In the genomic region with DNA sequence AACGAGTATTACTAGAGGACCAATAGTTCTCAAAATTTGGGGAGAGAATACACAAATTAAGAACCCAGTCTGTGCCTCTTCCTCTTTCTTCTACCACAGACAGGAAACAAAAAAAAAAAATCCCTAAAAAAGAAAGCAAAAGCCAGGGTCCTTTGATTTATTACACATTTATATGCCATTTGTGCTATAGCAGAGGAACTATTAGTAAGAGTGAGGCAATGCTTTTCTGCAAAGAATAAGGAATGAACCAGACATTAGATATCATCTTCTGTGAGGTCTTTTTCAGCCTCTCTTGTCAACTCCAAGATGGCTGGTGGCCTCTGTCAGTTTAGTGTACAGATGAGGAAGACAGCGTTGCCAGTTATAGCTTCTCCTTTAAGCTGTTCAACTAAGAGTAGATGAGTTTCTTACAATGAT, we compare ENCODE assay signal across 1 cellular context.
TF ChIP-seq lines count a peak whose summit lies in the region.

No MANE protein-coding gene starts in this region.

TF ChIP-seq in GM23338, 12 proteins besides CTCF, POLR2A, EP300 and RAD21 (continued from another document):
- TF ChIP-seq REST (IDR thresholded peaks at IDR 0.05; ENCODE audit: unreplicated experiment) (no peak), STAT1 (IDR thresholded peaks at IDR 0.05; ENCODE audit: unreplicated experiment) (no peak), NANOG (IDR thresholded peaks at IDR 0.05; ENCODE audit: borderline replicate concordance) (no peak), EZH2phosphoT487 (IDR thresholded peaks at IDR 0.05; ENCODE audit: unreplicated experiment) (no peak), POLR2AphosphoS5 (IDR thresholded peaks at IDR 0.05; ENCODE audit: low read depth) (no peak)
